In the genomic region with DNA sequence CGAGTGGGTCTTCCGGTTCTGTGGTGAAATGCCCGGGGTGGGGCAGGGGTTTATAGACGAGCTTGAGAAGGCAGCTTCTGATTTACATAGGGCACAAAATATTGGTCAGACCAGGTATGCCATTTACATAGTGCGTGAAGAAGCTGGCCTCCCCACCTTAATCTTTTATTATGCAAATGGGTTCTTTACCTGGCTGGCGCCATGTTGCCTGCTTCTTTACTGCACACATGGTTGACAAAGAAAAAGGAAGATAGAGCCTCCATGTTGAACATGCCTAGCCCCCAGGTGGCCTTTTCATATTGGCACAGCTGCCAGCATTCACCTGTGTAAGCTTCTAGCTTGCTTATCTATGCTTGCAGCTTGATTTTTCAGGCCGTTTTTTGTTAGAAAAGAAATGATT, we compare ENCODE assay signal across 25 cellular contexts.
"Had no signal": no experiment of that assay in that cellular context is flagged by ENCODE, and none has a peak within 500 bp of the region (broad histone marks: within the 10 kb centered on the region; RNA-seq: fewer than 3 reads in every experiment).

No MANE protein-coding gene starts in this region.

- DNase-seq: activated B cell treated with CpG ODN at 0.5 μM for 24 hours; activated CD4-positive, alpha-beta T cell treated with anti-CD3 and anti-CD28 coated beads for 36 hours; activated CD4-positive, alpha-beta T cell treated with anti-CD3 and anti-CD28 coated beads, Interleukin-2, amount 50 U/mL, for 48 hours; activated CD8-positive, alpha-beta memory T cell treated with anti-CD3 and anti-CD28 coated beads, Interleukin-2, amount 50 U/mL, for 48 hours; activated naive CD4-positive, alpha-beta T cell; activated T-cell treated with anti-CD3 and anti-CD28 coated beads, Interleukin-2, amount 50 U/mL, for 4 hours; adrenal gland; central memory CD4-positive, alpha-beta T cell; effector memory CD8-positive, alpha-beta T cell; gastrocnemius medialis; head of caudate nucleus; hypothalamus; immature natural killer cell; naive B cell; retina; sigmoid colon; stimulated activated CD4-positive, alpha-beta T cell treated with anti-CD3 and anti-CD28 coated beads, Interleukin-2, amount 100 ng/mL, for 48 hours; stimulated activated naive CD4-positive, alpha-beta T cell; T-helper 9 cell; upper lobe of left lung had no signal

- H3K9me3 ChIP-seq: ascending aorta, gastrocnemius medialis, sigmoid colon, upper lobe of left lung had no signal

- H3K4me1 ChIP-seq: adrenal gland, ascending aorta, gastrocnemius medialis, sigmoid colon had no signal

- ATAC-seq: activated CD4-positive, alpha-beta T cell treated with anti-CD3 and anti-CD28 coated beads for 36 hours; activated T-cell treated with anti-CD3 and anti-CD28 coated beads, Interleukin-2, amount 50 U/mL, for 4 hours; effector memory CD8-positive, alpha-beta T cell; esophagus mucosa; gastrocnemius medialis; left lobe of liver had no signal

- H3K36me3 ChIP-seq: adrenal gland, ascending aorta, gastrocnemius medialis, sigmoid colon, upper lobe of left lung had no signal

- H3K27ac ChIP-seq: adrenal gland, ascending aorta, sigmoid colon, upper lobe of left lung had no signal

- H3K27me3 ChIP-seq: adrenal gland, ascending aorta, gastrocnemius medialis, sigmoid colon, upper lobe of left lung had no signal

- H3K4me3 ChIP-seq: adrenal gland, ascending aorta, lung, sigmoid colon, smooth muscle cell, upper lobe of left lung had no signal
